15 cellular contexts compared by ENCODE assay signal in genomic region chr5:131564229-131564652, GRCh38.
"Had no signal": no experiment of that assay in that cellular context is flagged by ENCODE, and none has a peak within 500 bp of the region (broad histone marks: within the 10 kb centered on the region; RNA-seq: fewer than 3 reads in every experiment).

No MANE protein-coding gene starts in this region.

- H3K27me3 Mint-ChIP-seq: activated B cell treated with CpG ODN at 0.5 μM for 24 hours; activated CD8-positive, alpha-beta T cell treated with anti-CD3 and anti-CD28 coated beads for 36 hours; activated naive CD8-positive, alpha-beta T cell treated with anti-CD3 and anti-CD28 coated beads for 36 hours; stimulated activated naive B cell treated with anti-CD40 and anti-IgM and Interleukin-4, amounts not matched to agents 10 μg/mL and 1 μg/mL and 100 μg/mL, for 72 hours had no signal

- DNase-seq: activated B cell treated with CpG ODN at 0.5 μM for 24 hours; activated CD4-positive, alpha-beta T cell treated with anti-CD3 and anti-CD28 coated beads for 48 hours; activated CD8-positive, alpha-beta T cell treated with anti-CD3 and anti-CD28 coated beads for 36 hours; activated gamma-delta T cell treated with Interleukin-2 at 50 U/mL for 16 hours; activated naive CD8-positive, alpha-beta T cell treated with anti-CD3 and anti-CD28 coated beads for 36 hours; activated T-cell treated with anti-CD3 and anti-CD28 coated beads, Interleukin-2, amount 50 U/mL, for 72 hours; amniotic stem cell; dermis blood vessel endothelial cell; effector memory CD4-positive, alpha-beta T cell; kidney; spleen; stimulated activated CD4-positive, alpha-beta T cell treated with anti-CD3 and anti-CD28 coated beads, Interleukin-4, amount 100 ng/mL, for 4 hours; stimulated activated naive B cell treated with anti-CD40 and anti-IgM and Interleukin-4, amounts not matched to agents 10 μg/mL and 1 μg/mL and 100 μg/mL, for 72 hours; T-helper 2 cell had no signal

- H3K9me3 Mint-ChIP-seq: activated B cell treated with CpG ODN at 0.5 μM for 24 hours; activated CD8-positive, alpha-beta T cell treated with anti-CD3 and anti-CD28 coated beads for 36 hours; activated naive CD8-positive, alpha-beta T cell treated with anti-CD3 and anti-CD28 coated beads for 36 hours; activated T-cell treated with anti-CD3 and anti-CD28 coated beads, Interleukin-2, amount 50 U/mL, for 72 hours; stimulated activated naive B cell treated with anti-CD40 and anti-IgM and Interleukin-4, amounts not matched to agents 10 μg/mL and 1 μg/mL and 100 μg/mL, for 72 hours had no signal

- ATAC-seq: activated CD8-positive, alpha-beta T cell treated with anti-CD3 and anti-CD28 coated beads for 36 hours; activated T-cell treated with anti-CD3 and anti-CD28 coated beads, Interleukin-2, amount 50 U/mL, for 72 hours; left lobe of liver; stimulated activated naive B cell treated with anti-CD40 and anti-IgM and Interleukin-4, amounts not matched to agents 10 μg/mL and 1 μg/mL and 100 μg/mL, for 72 hours had no signal

- H3K27ac ChIP-seq: spleen had no signal

- H3K27ac Mint-ChIP-seq: activated B cell treated with CpG ODN at 0.5 μM for 24 hours; activated CD8-positive, alpha-beta T cell treated with anti-CD3 and anti-CD28 coated beads for 36 hours; activated naive CD8-positive, alpha-beta T cell treated with anti-CD3 and anti-CD28 coated beads for 36 hours; activated T-cell treated with anti-CD3 and anti-CD28 coated beads, Interleukin-2, amount 50 U/mL, for 72 hours; stimulated activated naive B cell treated with anti-CD40 and anti-IgM and Interleukin-4, amounts not matched to agents 10 μg/mL and 1 μg/mL and 100 μg/mL, for 72 hours had no signal

- H3K4me3 ChIP-seq: spleen had no signal

- H3K4me3 Mint-ChIP-seq: activated B cell treated with CpG ODN at 0.5 μM for 24 hours; activated CD8-positive, alpha-beta T cell treated with anti-CD3 and anti-CD28 coated beads for 36 hours; activated naive CD8-positive, alpha-beta T cell treated with anti-CD3 and anti-CD28 coated beads for 36 hours; activated T-cell treated with anti-CD3 and anti-CD28 coated beads, Interleukin-2, amount 50 U/mL, for 72 hours; stimulated activated naive B cell treated with anti-CD40 and anti-IgM and Interleukin-4, amounts not matched to agents 10 μg/mL and 1 μg/mL and 100 μg/mL, for 72 hours had no signal

- H3K27me3 ChIP-seq: spleen had no signal

- H3K9me3 ChIP-seq: spleen had no signal
